Comparison of ENCODE assay signal across 16 cellular contexts in genomic region chr1:229769006-229769405, GRCh38.
DNase-seq lines count a peak whose midpoint lies in the region; TF ChIP-seq lines count a peak whose summit lies in the region.
"Had no signal": no experiment of that assay in that cellular context is flagged by ENCODE, and none has a peak within 500 bp of the region (broad histone marks: within the 10 kb centered on the region; RNA-seq: fewer than 3 reads in every experiment).

No MANE protein-coding gene starts in this region.

- H3K27ac ChIP-seq in C4-2B = peak overlapping the region; percentile 66
- H3K27ac ChIP-seq in VCaP = peak overlapping the region; percentile 76
- H3K27ac ChIP-seq: Peyer's patch, SJCRH30 had no signal

- DNase-seq in NCI-H187 treated with DMSO at 0.1 percent for 48 hours (lab: John Stamatoyannopoulos, UW) (peak; percentile 10), NCI-H187 (lab: John Stamatoyannopoulos, UW) (no peak), NCI-H2107 treated with DMSO at 0.1 percent for 48 hours (lab: John Stamatoyannopoulos, UW; ENCODE audit: unreplicated experiment) (peak; percentile 93), NCI-H69 (lab: John Stamatoyannopoulos, UW) (no peak), NOMO-1 treated with DMSO at 0.1 percent for 48 hours (lab: John Stamatoyannopoulos, UW; ENCODE audit: unreplicated experiment) (no peak), middle frontal gyrus (ENCODE audit: extremely low spot score, low spot score) (no peak)
- DNase-seq: DMS53, GOT3, KBM-7, MM.1S, NCI-H1694, Peyer's patch, T-cell had no signal

- TF ChIP-seq CTCF in C4-2B (conservative IDR thresholded peaks at IDR 0.05) = no peak
- TF ChIP-seq CTCF in VCaP (conservative IDR thresholded peaks at IDR 0.05) = no peak

Comparison
In these comparisons a context has a peak if more than half of its experiments do, and no peak if none do; other contexts are left out.
1. DNase-seq: peak in NCI-H187 treated with DMSO at 0.1 percent for 48 hours (single experiment) and NCI-H2107 treated with DMSO at 0.1 percent for 48 hours (single experiment); none in NCI-H187 (0 of 2), NCI-H69 (single experiment), NOMO-1 treated with DMSO at 0.1 percent for 48 hours (single experiment) and middle frontal gyrus (single experiment).